Comparison of ENCODE assay signal across 1 cellular context in the genomic region with DNA sequence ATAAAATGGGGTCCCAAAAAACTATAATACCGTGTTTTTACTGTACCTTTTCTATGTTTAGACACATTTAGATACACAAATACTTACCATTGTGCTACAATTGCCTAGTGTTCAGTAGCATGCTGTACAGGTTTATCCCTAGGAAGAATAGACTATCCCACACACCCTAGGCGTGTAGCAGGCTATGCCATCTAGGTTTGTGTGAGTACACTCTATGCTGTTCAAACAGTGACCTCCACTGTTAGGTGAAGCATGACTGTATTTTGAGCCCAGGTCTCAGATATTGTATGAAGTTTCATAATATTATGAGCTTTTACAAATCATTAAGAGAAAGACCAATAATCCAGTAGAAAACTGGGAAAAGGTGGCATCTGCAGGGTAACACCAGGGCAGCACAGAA.
TF ChIP-seq lines count a peak whose summit lies in the region.

No MANE protein-coding gene starts in this region.

TF ChIP-seq in SK-N-SH treated with all-trans-retinoic acid at 6 μM for 48 hours, 23 proteins besides CTCF, POLR2A, EP300 and RAD21 (continued from another document):
- no peak for TF ChIP-seq PPARA (CRISPR knock-in tag; IDR thresholded peaks at IDR 0.05; ENCODE audit: borderline replicate concordance)
- no peak for TF ChIP-seq TSHZ2 (CRISPR knock-in tag; IDR thresholded peaks at IDR 0.05)
- TF ChIP-seq TOX (CRISPR knock-in tag; IDR thresholded peaks at IDR 0.05; ENCODE audit: borderline replicate concordance): no peak
- TF ChIP-seq BACH2 (CRISPR knock-in tag; IDR thresholded peaks at IDR 0.05; ENCODE audit: borderline replicate concordance): no peak
- TF ChIP-seq ISL1 (CRISPR knock-in tag; IDR thresholded peaks at IDR 0.05): no peak
- TF ChIP-seq RARB (CRISPR knock-in tag; IDR thresholded peaks at IDR 0.05): no peak
- TF ChIP-seq, protein P1, sequence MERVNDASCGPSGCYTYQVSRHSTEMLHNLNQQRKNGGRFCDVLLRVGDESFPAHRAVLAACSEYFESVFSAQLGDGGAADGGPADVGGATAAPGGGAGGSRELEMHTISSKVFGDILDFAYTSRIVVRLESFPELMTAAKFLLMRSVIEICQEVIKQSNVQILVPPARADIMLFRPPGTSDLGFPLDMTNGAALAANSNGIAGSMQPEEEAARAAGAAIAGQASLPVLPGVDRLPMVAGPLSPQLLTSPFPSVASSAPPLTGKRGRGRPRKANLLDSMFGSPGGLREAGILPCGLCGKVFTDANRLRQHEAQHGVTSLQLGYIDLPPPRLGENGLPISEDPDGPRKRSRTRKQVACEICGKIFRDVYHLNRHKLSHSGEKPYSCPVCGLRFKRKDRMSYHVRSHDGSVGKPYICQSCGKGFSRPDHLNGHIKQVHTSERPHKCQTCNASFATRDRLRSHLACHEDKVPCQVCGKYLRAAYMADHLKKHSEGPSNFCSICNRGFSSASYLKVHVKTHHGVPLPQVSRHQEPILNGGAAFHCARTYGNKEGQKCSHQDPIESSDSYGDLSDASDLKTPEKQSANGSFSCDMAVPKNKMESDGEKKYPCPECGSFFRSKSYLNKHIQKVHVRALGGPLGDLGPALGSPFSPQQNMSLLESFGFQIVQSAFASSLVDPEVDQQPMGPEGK (CRISPR knock-in tag; IDR thresholded peaks at IDR 0.05; ENCODE audit: borderline replicate concordance): no peak
- no peak for TF ChIP-seq TCF4 (CRISPR knock-in tag; IDR thresholded peaks at IDR 0.05; ENCODE audit: borderline replicate concordance)
- no peak for TF ChIP-seq ZFP3 (CRISPR knock-in tag; IDR thresholded peaks at IDR 0.05)
- TF ChIP-seq CSDC2 (CRISPR knock-in tag; IDR thresholded peaks at IDR 0.05): no peak
- no peak for TF ChIP-seq ZNF8 (CRISPR knock-in tag; IDR thresholded peaks at IDR 0.05)
- TF ChIP-seq, protein P2, sequence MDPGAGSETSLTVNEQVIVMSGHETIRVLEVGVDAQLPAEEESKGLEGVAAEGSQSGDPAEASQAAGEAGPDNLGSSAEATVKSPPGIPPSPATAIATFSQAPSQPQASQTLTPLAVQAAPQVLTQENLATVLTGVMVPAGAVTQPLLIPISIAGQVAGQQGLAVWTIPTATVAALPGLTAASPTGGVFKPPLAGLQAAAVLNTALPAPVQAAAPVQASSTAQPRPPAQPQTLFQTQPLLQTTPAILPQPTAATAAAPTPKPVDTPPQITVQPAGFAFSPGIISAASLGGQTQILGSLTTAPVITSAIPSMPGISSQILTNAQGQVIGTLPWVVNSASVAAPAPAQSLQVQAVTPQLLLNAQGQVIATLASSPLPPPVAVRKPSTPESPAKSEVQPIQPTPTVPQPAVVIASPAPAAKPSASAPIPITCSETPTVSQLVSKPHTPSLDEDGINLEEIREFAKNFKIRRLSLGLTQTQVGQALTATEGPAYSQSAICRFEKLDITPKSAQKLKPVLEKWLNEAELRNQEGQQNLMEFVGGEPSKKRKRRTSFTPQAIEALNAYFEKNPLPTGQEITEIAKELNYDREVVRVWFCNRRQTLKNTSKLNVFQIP (CRISPR knock-in tag; IDR thresholded peaks at IDR 0.05; ENCODE audit: borderline replicate concordance, low read depth): no peak
- no peak for TF ChIP-seq ARNTL (CRISPR knock-in tag; IDR thresholded peaks at IDR 0.05; ENCODE audit: borderline replicate concordance, low read depth)
- no peak for TF ChIP-seq SNAI2 (CRISPR knock-in tag; IDR thresholded peaks at IDR 0.05)
- no peak for TF ChIP-seq CREB5 (CRISPR knock-in tag; IDR thresholded peaks at IDR 0.05; ENCODE audit: low read depth)
